In the genomic region with DNA sequence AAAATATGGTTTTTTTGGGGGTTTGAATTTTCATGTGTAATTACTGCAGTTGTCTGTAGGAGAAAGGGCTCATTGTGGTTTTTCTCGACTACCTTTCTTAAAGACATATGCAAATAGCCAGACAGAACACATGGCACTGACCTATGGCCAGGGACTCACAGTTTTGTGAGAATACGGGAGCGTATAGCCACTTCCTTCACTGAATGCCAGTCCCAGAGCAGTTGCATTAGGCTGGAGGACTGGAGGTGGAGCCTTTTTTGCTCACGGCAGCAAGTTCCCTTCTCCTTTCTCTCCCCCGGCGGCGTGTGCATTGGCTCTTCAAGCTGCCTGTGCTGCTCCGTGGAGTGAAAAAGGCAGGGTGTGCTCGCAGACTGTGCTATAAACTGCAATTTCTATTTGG, we compare ENCODE assay signal across 8 cellular contexts.
DNase-seq lines count a peak whose midpoint lies in the region; ATAC-seq and TF ChIP-seq lines count a peak whose summit lies in the region.

No MANE protein-coding gene starts in this region.

- no peaks in the 10 kb centered on the region for H3K9me3 Mint-ChIP-seq in activated T-cell treated with anti-CD3 and anti-CD28 coated beads, Interleukin-2, amount 50 U/mL, for 72 hours

- peak; percentile 51 for ATAC-seq in GM18868 (IDR thresholded peaks at IDR 0.05; ENCODE audit: unreplicated experiment)
- peak; percentile 88 for ATAC-seq in HG03432 (IDR thresholded peaks at IDR 0.05; ENCODE audit: unreplicated experiment)
- ATAC-seq in activated T-cell treated with anti-CD3 and anti-CD28 coated beads, Interleukin-2, amount 50 U/mL, for 72 hours (replicated peaks in 1 of 2): peak; percentile 43 to 46

- H3K27ac ChIP-seq in neural cell (ENCODE audit: low read length): no peak overlapping the region

- peak overlapping the region; percentile 62 to 63 for H3K4me3 Mint-ChIP-seq in activated T-cell treated with anti-CD3 and anti-CD28 coated beads, Interleukin-2, amount 50 U/mL, for 72 hours

- TF ChIP-seq RAD21 in neural cell (conservative IDR thresholded peaks at IDR 0.05): no peak

- no peaks in the 10 kb centered on the region for H3K36me3 ChIP-seq in neural cell (ENCODE audit: insufficient read depth, low read length)

- DNase-seq in A172 (ENCODE audit: low spot score) (peak; percentile 32), globus pallidus (ENCODE audit: low spot score) (peak; percentile 66), NCI-H2227 treated with DMSO at 0.1 percent for 48 hours (lab: John Stamatoyannopoulos, UW) (no peak), NCI-H1417 treated with DMSO at 0.1 percent for 48 hours (lab: John Stamatoyannopoulos, UW) (no peak)
- DNase-seq in activated T-cell treated with anti-CD3 and anti-CD28 coated beads, Interleukin-2, amount 50 U/mL, for 72 hours: peak in 1 of 2 donors; percentile 5

- H3K27ac Mint-ChIP-seq in activated T-cell treated with anti-CD3 and anti-CD28 coated beads, Interleukin-2, amount 50 U/mL, for 72 hours: no peak overlapping the region

- peak overlapping the region; percentile 52 for H3K4me3 ChIP-seq in neural cell (ENCODE audit: low read length)

- H3K36me3 Mint-ChIP-seq in activated T-cell treated with anti-CD3 and anti-CD28 coated beads, Interleukin-2, amount 50 U/mL, for 72 hours (ENCODE audit: insufficient read depth in 2 of 2): no peaks in the 10 kb centered on the region

- no peak overlapping the region for H3K4me2 ChIP-seq in neural cell (ENCODE audit: low read length)

- no peak overlapping the region for H3K9ac ChIP-seq in neural cell (ENCODE audit: low read length)

- TF ChIP-seq CTCF in neural cell (IDR thresholded peaks at IDR 0.05; ENCODE audit: poor library complexity, severe bottlenecking): peak; percentile 10

- H3K79me2 ChIP-seq in neural cell (replicated peaks; ENCODE audit: insufficient read depth, low read length): no peaks in the 10 kb centered on the region

- H3K9me2 ChIP-seq in neural cell (ENCODE audit: insufficient read depth, low read length): no peaks in the 10 kb centered on the region

- H3K9me3 ChIP-seq in neural cell (ENCODE audit: low read length): no peaks in the 10 kb centered on the region

- no peaks in the 10 kb centered on the region for H4K20me1 ChIP-seq in neural cell (ENCODE audit: insufficient read depth)

- no peaks in the 10 kb centered on the region for H3K27me3 Mint-ChIP-seq in activated T-cell treated with anti-CD3 and anti-CD28 coated beads, Interleukin-2, amount 50 U/mL, for 72 hours (ENCODE audit: low read depth)

- no peaks in the 10 kb centered on the region for H3K27me3 ChIP-seq in neural cell (ENCODE audit: insufficient read depth, low read depth, low read length)

- H2AFZ ChIP-seq in neural cell (ENCODE audit: low read depth, low read length): no peak overlapping the region

- H3F3A ChIP-seq in neural cell (ENCODE audit: insufficient read depth, low read length, poor library complexity, severe bottlenecking): no peaks in the 10 kb centered on the region

- no peak for TF ChIP-seq EP300 in neural cell (conservative IDR thresholded peaks at IDR 0.05; ENCODE audit: poor library complexity, severe bottlenecking)

- peaks cover 48% of the 10 kb centered on the region for H3K4me1 Mint-ChIP-seq in activated T-cell treated with anti-CD3 and anti-CD28 coated beads, Interleukin-2, amount 50 U/mL, for 72 hours (ENCODE audit: low read depth)

TF ChIP-seq in neural cell, 6 proteins besides CTCF, POLR2A, EP300 and RAD21:
- TF ChIP-seq POLR2AphosphoS5 (IDR thresholded peaks at IDR 0.05) (no peak), TAF1 (IDR thresholded peaks at IDR 0.05; ENCODE audit: low read depth) (no peak), SMC3 (conservative IDR thresholded peaks at IDR 0.05; ENCODE audit: poor library complexity) (no peak), MXI1 (conservative IDR thresholded peaks at IDR 0.05; ENCODE audit: poor library complexity, severe bottlenecking) (no peak), EZH2 (IDR thresholded peaks at IDR 0.05; ENCODE audit: borderline replicate concordance, insufficient read depth, low read length, poor library complexity, severe bottlenecking) (no peak)
- TF ChIP-seq, protein P1, sequence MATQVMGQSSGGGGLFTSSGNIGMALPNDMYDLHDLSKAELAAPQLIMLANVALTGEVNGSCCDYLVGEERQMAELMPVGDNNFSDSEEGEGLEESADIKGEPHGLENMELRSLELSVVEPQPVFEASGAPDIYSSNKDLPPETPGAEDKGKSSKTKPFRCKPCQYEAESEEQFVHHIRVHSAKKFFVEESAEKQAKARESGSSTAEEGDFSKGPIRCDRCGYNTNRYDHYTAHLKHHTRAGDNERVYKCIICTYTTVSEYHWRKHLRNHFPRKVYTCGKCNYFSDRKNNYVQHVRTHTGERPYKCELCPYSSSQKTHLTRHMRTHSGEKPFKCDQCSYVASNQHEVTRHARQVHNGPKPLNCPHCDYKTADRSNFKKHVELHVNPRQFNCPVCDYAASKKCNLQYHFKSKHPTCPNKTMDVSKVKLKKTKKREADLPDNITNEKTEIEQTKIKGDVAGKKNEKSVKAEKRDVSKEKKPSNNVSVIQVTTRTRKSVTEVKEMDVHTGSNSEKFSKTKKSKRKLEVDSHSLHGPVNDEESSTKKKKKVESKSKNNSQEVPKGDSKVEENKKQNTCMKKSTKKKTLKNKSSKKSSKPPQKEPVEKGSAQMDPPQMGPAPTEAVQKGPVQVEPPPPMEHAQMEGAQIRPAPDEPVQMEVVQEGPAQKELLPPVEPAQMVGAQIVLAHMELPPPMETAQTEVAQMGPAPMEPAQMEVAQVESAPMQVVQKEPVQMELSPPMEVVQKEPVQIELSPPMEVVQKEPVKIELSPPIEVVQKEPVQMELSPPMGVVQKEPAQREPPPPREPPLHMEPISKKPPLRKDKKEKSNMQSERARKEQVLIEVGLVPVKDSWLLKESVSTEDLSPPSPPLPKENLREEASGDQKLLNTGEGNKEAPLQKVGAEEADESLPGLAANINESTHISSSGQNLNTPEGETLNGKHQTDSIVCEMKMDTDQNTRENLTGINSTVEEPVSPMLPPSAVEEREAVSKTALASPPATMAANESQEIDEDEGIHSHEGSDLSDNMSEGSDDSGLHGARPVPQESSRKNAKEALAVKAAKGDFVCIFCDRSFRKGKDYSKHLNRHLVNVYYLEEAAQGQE (IDR thresholded peaks at IDR 0.05; ENCODE audit: borderline replicate concordance): no peak

Comparison
In these comparisons a context has a peak if more than half of its experiments do, and no peak if none do; other contexts are left out.
1. DNase-seq: peak in A172 (single experiment) and globus pallidus (single experiment); none in NCI-H2227 treated with DMSO at 0.1 percent for 48 hours (single experiment) and NCI-H1417 treated with DMSO at 0.1 percent for 48 hours (single experiment).
2. Peak in every context shown above with its lines, with median percentiles within 50 percentile points of each other: ATAC-seq.